Comparison of ENCODE assay signal across 1 cellular context in genomic region chr1:224329842-224330753, GRCh38.
TF ChIP-seq lines count a peak whose summit lies in the region.

Gene NVL, minus strand, starts transcription at chr1:224330172. Its CDS starts 45 bp downstream, at chr1:224330127.

TF ChIP-seq in H1, 55 proteins besides CTCF, POLR2A, EP300 and RAD21:
- TF ChIP-seq SP4 (IDR thresholded peaks at IDR 0.05; ENCODE audit: low read length) (peak; percentile 100), TAF7 (optimal IDR thresholded peaks at IDR 0.05; ENCODE audit: borderline replicate concordance, low read depth, low read length) (peak; percentile 66), RBBP5 (IDR thresholded peaks at IDR 0.05; ENCODE audit: borderline replicate concordance, low read depth, low read length) (peak; percentile 71; the same call in 1 of the 2 replicates), SIN3A (conservative IDR thresholded peaks at IDR 0.05 in 1 of 2, IDR thresholded peaks at IDR 0.05 in 1 of 2; ENCODE audit: low read depth in 1 of 2, low read length in 2 of 2) (peak in 1 of 2 experiments; percentile 74; a peak in 3 of 4 replicates), POLR2AphosphoS5 (IDR thresholded peaks at IDR 0.05; ENCODE audit: low read depth, low read length) (0 out of 2 replicates have a peak, but pooled peaks have one; percentile 7), NANOG (IDR thresholded peaks at IDR 0.05; ENCODE audit: insufficient read depth, low read depth, low read length, poor library complexity, severe bottlenecking) (no peak), E2F6 (IDR thresholded peaks at IDR 0.05) (peak; percentile 68), SAP30 (IDR thresholded peaks at IDR 0.05; ENCODE audit: insufficient read depth, insufficient replicate concordance, low read length) (peak; percentile 78), BCL11A (IDR thresholded peaks at IDR 0.05; ENCODE audit: low read depth in 2 of 2, low read length in 2 of 2) (no peak), RNF2 (IDR thresholded peaks at IDR 0.05; ENCODE audit: borderline replicate concordance, low read depth, low read length, missing control alignments, poor library complexity, severe bottlenecking) (no peak), SP1 (IDR thresholded peaks at IDR 0.05; ENCODE audit: low read depth, low read length) (0 out of 2 replicates have a peak, but pooled peaks have one; percentile 1), MAX (IDR thresholded peaks at IDR 0.05) (peak; percentile 75; the same call in 1 of the 2 replicates), ASH2L (IDR thresholded peaks at IDR 0.05; ENCODE audit: low read length) (peak; percentile 87), PHF8 (conservative IDR thresholded peaks at IDR 0.05; ENCODE audit: low read depth, low read length) (peak; percentile 55; the same call in 1 of the 2 replicates), TAF1 (IDR thresholded peaks at IDR 0.05; ENCODE audit: low read depth, low read length) (peak; percentile 77), HDAC6 (IDR thresholded peaks at IDR 0.05; ENCODE audit: low read depth, low read length) (no peak), POU5F1 (IDR thresholded peaks at IDR 0.05; ENCODE audit: low read depth, low read length) (no peak), GABPA (IDR thresholded peaks at IDR 0.05; ENCODE audit: borderline replicate concordance, insufficient read depth, low read length) (peak; percentile 64; the same call in 1 of the 2 replicates), CREB1 (IDR thresholded peaks at IDR 0.05) (peak; percentile 49), YY1 (IDR thresholded peaks at IDR 0.05; ENCODE audit: low read depth, low read length) (no peak), ATF2 (IDR thresholded peaks at IDR 0.05; ENCODE audit: low read length) (peak; percentile 30; the same call in 1 of the 2 replicates), TBP (IDR thresholded peaks at IDR 0.05; ENCODE audit: low read depth, low read length) (peak; percentile 70), SP2 (IDR thresholded peaks at IDR 0.05; ENCODE audit: low read length) (no peak), RXRA (IDR thresholded peaks at IDR 0.05; ENCODE audit: insufficient read depth, low read depth, low read length) (no peak), SIRT6 (IDR thresholded peaks at IDR 0.05; ENCODE audit: low read length) (no peak), KDM4A (IDR thresholded peaks at IDR 0.05; ENCODE audit: low read depth, low read length, severe bottlenecking) (peak; percentile 63)
